Comparison of ENCODE assay signal across 16 cellular contexts in the genomic region with DNA sequence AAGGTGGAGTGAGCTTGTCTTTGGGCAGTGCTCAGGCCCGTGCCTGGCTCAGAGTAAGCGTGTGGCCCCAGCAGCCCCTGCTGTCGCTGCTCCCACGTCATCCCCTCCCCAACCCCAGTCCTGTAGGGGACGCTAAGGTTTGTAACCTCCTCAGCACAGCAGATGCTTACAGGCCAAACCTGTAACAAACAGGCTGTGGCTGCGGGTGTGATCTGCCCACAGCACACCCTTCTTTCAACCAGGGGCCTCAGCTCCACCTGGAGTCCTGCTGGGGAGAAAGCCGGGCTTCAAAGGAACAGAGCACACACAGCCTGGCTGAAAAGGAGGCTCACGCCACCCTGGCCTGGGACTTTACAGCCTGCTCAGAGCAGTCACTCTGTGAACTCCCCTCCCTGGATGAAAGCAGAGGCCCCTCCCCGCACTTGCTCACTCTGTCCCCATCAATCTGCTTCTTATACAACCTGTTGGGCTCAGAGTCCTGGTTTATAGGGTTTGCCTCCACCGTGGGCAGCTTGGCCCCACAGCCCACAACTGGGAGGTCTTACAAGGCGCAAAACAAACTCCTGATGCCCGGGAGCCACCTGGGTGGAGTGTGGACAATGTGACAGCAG. TPM values are rescaled to one million over a fixed set of nuclear protein-coding genes. Genes with fewer than 3 reads are reported as not detected.
DNase-seq lines count a peak whose midpoint lies in the region; ATAC-seq, FAIRE-seq and TF ChIP-seq lines count a peak whose summit lies in the region.
"Had no signal": no experiment of that assay in that cellular context is flagged by ENCODE, and none has a peak within 500 bp of the region (broad histone marks: within the 10 kb centered on the region; RNA-seq: fewer than 3 reads in every experiment).

No MANE protein-coding gene starts in this region.

- H3K23me2 ChIP-seq in H1 (ENCODE audit: low read depth, low read length) = no peaks in the 10 kb centered on the region

- H3K4me1 Mint-ChIP-seq in nephron = peaks cover 56% of the 10 kb centered on the region

- no peak overlapping the region for H2BK20ac ChIP-seq in H1 (ENCODE audit: low read length)

- no peak overlapping the region; the same call in 1 of the 2 replicates for H4K8ac ChIP-seq in H1 (ENCODE audit: extremely low read depth, insufficient read depth, low read length)

- intact Hi-C loops in HepG2 (cut with micrococcal nuclease; ENCODE audit: unreplicated experiment) (no loop called here), right lobe of liver (cut with DNase I) (no loop called here)

- H3K9ac ChIP-seq in HepG2 (ENCODE audit: insufficient read depth, low read depth, low read length) = no peak overlapping the region; the same call in 1 of the 2 replicates
- H3K9ac ChIP-seq in H1 (replicated peaks in 1 of 4; ENCODE audit: extremely low read depth in 1 of 4, low read depth in 3 of 4, low read length in 3 of 4) = no peak overlapping the region

- POLR2A ChIA-PET in HepG2 (lab: Yijun Ruan, JAX) (no interaction called here), H1 (lab: Charles Lee; ENCODE audit: partially characterized antibody) (no interaction called here), RWPE1 (lab: Yijun Ruan, JAX; ENCODE audit: low non-redundant PET) (no interaction called here)

- H4K5ac ChIP-seq in H1 (ENCODE audit: insufficient read length, low read depth, low read length) = no peak overlapping the region

- peak overlapping the region; percentile 61 for H3K4me2 ChIP-seq in HepG2 (ENCODE audit: low read depth, low read length)
- no peak overlapping the region for H3K4me2 ChIP-seq in H1 (ENCODE audit: insufficient read depth in 1 of 2, low read depth in 2 of 2, low read length in 2 of 2)
- H3K4me2 ChIP-seq: smooth muscle cell had no signal

- H3K79me1 ChIP-seq in H1 (ENCODE audit: low read depth, low read length) = no peaks in the 10 kb centered on the region; the same call in 1 of the 2 replicates

- H3K36me3 Mint-ChIP-seq in nephron (ENCODE audit: low read depth) = peaks cover 4% of the 10 kb centered on the region
- H3K36me3 Mint-ChIP-seq: T-cell had no signal

- no peak for FAIRE-seq in HepG2 (lab: Jason Lieb, UNC)
- no peak for FAIRE-seq in H1 (lab: Jason Lieb, UNC)
- FAIRE-seq: G401.6 had no signal

- H2AFZ ChIP-seq in HepG2 (ENCODE audit: low read length) = no peak overlapping the region
- no peak overlapping the region; the same call in 1 of the 2 replicates for H2AFZ ChIP-seq in H1 (ENCODE audit: low read length)

- H3K27ac Mint-ChIP-seq in nephron = peak overlapping the region in 2 of 3 experiments; percentile 86 to 87
- H3K27ac Mint-ChIP-seq: activated CD4-positive, alpha-beta T cell treated with anti-CD3 and anti-CD28 coated beads, Interleukin-2, amount 10 ng/mL, durations not matched to agents 24 days and 14 days; T-cell had no signal

- no peak overlapping the region for H2BK12ac ChIP-seq in H1 (ENCODE audit: low read depth, low read length)

- no peak overlapping the region for H4K91ac ChIP-seq in H1 (replicated peaks; ENCODE audit: insufficient read length, low read length)

- 62% methylated on average over 6 of the region's 12 CpGs for WGBS in HepG2 (ENCODE audit: low lambda C conversion rate)
- WGBS in right lobe of liver (ENCODE audit: insufficient coverage, low coverage, low lambda C conversion rate, missing lambda C conversion rate) = no CpG with 5 or more reads among the region's 12 CpGs
- 75% methylated on average over 11 of the region's 12 CpGs; no CpG with 5 or more reads in 1 of the 2 experiments for WGBS in H1 (ENCODE audit: extremely low coverage in 1 of 2, insufficient coverage in 1 of 2, insufficient read length in 1 of 2, insufficient replicate concordance in 2 of 2, low coverage in 1 of 2, low lambda C conversion rate in 2 of 2, missing lambda C conversion rate in 1 of 2), 2 experiments

- peak overlapping the region; percentile 21; the same call in 1 of the 2 replicates for H2BK5ac ChIP-seq in H1 (ENCODE audit: low read depth, low read length)

- peak overlapping the region; percentile 48; the same call in 1 of the 2 replicates for H3K18ac ChIP-seq in H1 (ENCODE audit: extremely low read depth, low read length)

- TF ChIP-seq CTCF in HepG2 (CRISPR knock-in tag; IDR thresholded peaks at IDR 0.05) = no peak
- TF ChIP-seq CTCF in right lobe of liver (IDR thresholded peaks at IDR 0.05) = no peak
- peak in 1 of 3 experiments; percentile 9; a peak in 1 of 4 replicates for TF ChIP-seq CTCF in H1 (IDR thresholded peaks at IDR 0.05; ENCODE audit: control extremely low read depth in 1 of 3, insufficient read depth in 1 of 3, low read depth in 1 of 3, low read length in 3 of 3)
- TF ChIP-seq CTCF in nephron (IDR thresholded peaks at IDR 0.05; ENCODE audit: unreplicated experiment in 3 of 3) = no peak
- no peak for TF ChIP-seq CTCF in RWPE1 (conservative IDR thresholded peaks at IDR 0.05; ENCODE audit: low read depth)

- no peak for TF ChIP-seq RAD21 in HepG2 (CRISPR knock-in tag; IDR thresholded peaks at IDR 0.05)
- TF ChIP-seq RAD21 in H1 (IDR thresholded peaks at IDR 0.05 in 1 of 2, conservative IDR thresholded peaks at IDR 0.05 in 1 of 2; ENCODE audit: low read depth in 2 of 2, low read length in 2 of 2) = 0 out of 4 replicates have a peak, but pooled peaks of 1 of the 2 experiments have one; percentile 3

- H3K4ac ChIP-seq in H1 (replicated peaks; ENCODE audit: insufficient read length, low read depth, low read length) = no peak overlapping the region

- DNase-seq in HepG2 (ENCODE audit: low spot score) (no peak), right lobe of liver (no peak), H1 (ENCODE audit: low read depth in 1 of 2, low spot score in 2 of 2) (no peak), activated gamma-delta T cell (lab: John Stamatoyannopoulos, UW) (no peak), RWPE1 (ENCODE audit: low spot score) (no peak)
- DNase-seq in stimulated activated CD4-positive, alpha-beta T cell treated with anti-CD3 and anti-CD28 coated beads, Interleukin-15, amount 100 ng/mL, for 24 hours = no peak
- DNase-seq: activated CD4-positive, alpha-beta T cell treated with anti-CD3 and anti-CD28 coated beads, Interleukin-2, amount 10 ng/mL, durations not matched to agents 24 days and 14 days; activated effector memory CD4-positive, alpha-beta T cell treated with anti-CD3 and anti-CD28 coated beads, Interleukin-2, amount 50 U/mL, for 16 hours; AML-193; central memory CD4-positive, alpha-beta T cell; T-cell had no signal

- CTCF ChIA-PET in HepG2 (lab: Yijun Ruan, JAX; ENCODE audit: low intra/inter-chr PET ratio, low total read pairs) = no interaction called here
- CTCF ChIA-PET in H1 (lab: Charles Lee; ENCODE audit: partially characterized antibody) = interaction anchor here (0.8 to 9.2 kb wide), 5 partner anchors 9 to 72 kb away, joined by 3 to 109 read pairs (median 9); no protein-coding TSS in a partner anchor
- CTCF ChIA-PET in RWPE1 (lab: Yijun Ruan, JAX) = interaction anchor here (0.6 kb wide), 1 partner anchor 116 kb away, joined by 3 read pairs; no protein-coding TSS in a partner anchor

- peak overlapping the region in 1 of 3 experiments; percentile 46; a peak in 1 of 6 replicates for H3K4me3 ChIP-seq in HepG2 (replicated peaks in 1 of 3; ENCODE audit: insufficient read depth in 1 of 3, low read depth in 2 of 3, low read length in 3 of 3)
- H3K4me3 ChIP-seq in right lobe of liver = no peak overlapping the region
- no peak overlapping the region for H3K4me3 ChIP-seq in H1 (ENCODE audit: extremely low read depth in 1 of 4, insufficient read depth in 2 of 4, low read depth in 3 of 4, low read length in 4 of 4)
- H3K4me3 ChIP-seq: smooth muscle cell had no signal

- H4K20me1 ChIP-seq in HepG2 (ENCODE audit: insufficient read depth, low read length) = no peaks in the 10 kb centered on the region; the same call in 1 of the 2 replicates
- H4K20me1 ChIP-seq in H1 (replicated peaks in 1 of 2; ENCODE audit: control insufficient read depth in 1 of 2, insufficient read depth in 2 of 2, low read length in 2 of 2) = peaks cover 0 to 2% of the 10 kb centered on the region in 2 experiments

- H3K36me3 ChIP-seq in HepG2 (replicated peaks in 1 of 2; ENCODE audit: control insufficient read depth in 1 of 2, insufficient read depth in 2 of 2, low read length in 2 of 2) (no peaks in the 10 kb centered on the region), right lobe of liver (no peaks in the 10 kb centered on the region), H1 (ENCODE audit: control insufficient read depth in 2 of 4, insufficient read depth in 4 of 4, low read length in 3 of 4) (no peaks in the 10 kb centered on the region)

- H2BK120ac ChIP-seq in H1 (replicated peaks; ENCODE audit: low read depth, low read length) = no peak overlapping the region

- no peak overlapping the region for H3K56ac ChIP-seq in H1 (replicated peaks; ENCODE audit: insufficient read length, low read depth, low read length)

- H3K27me3 ChIP-seq in HepG2 (ENCODE audit: control insufficient read depth in 1 of 2, insufficient read depth in 2 of 2, low read length in 2 of 2) = peaks cover 13 to 82% of the 10 kb centered on the region in 2 experiments
- H3K27me3 ChIP-seq in right lobe of liver = no peaks in the 10 kb centered on the region
- no peaks in the 10 kb centered on the region for H3K27me3 ChIP-seq in H1 (replicated peaks in 1 of 4; ENCODE audit: control insufficient read depth in 3 of 4, extremely low read depth in 1 of 4, insufficient read depth in 3 of 4, low read length in 3 of 4)

- no TSS peak for BruUV-seq in HepG2 (replicated peaks; lab: Mats Ljungman, UMichigan)

- ATAC-seq in HepG2 (peak; percentile 8; the same call in 2 of the 3 replicates), right lobe of liver (no peak), HG03571 (IDR thresholded peaks at IDR 0.05; ENCODE audit: unreplicated experiment) (no peak)

- no peak overlapping the region for H2AK5ac ChIP-seq in H1 (ENCODE audit: low read depth, low read length)

- H2BK15ac ChIP-seq in H1 (ENCODE audit: low read length) = no peak overlapping the region

- H3K27me3 Mint-ChIP-seq in nephron (ENCODE audit: low read depth) = peaks cover 34% of the 10 kb centered on the region
- H3K27me3 Mint-ChIP-seq: activated CD4-positive, alpha-beta T cell treated with anti-CD3 and anti-CD28 coated beads, Interleukin-2, amount 10 ng/mL, durations not matched to agents 24 days and 14 days had no signal

- no peaks in the 10 kb centered on the region for H3K9me3 ChIP-seq in HepG2 (ENCODE audit: low read length)
- no peaks in the 10 kb centered on the region for H3K9me3 ChIP-seq in right lobe of liver
- H3K9me3 ChIP-seq in H1 (ENCODE audit: insufficient read depth in 2 of 2, low read depth in 1 of 2, low read length in 1 of 2) = no peaks in the 10 kb centered on the region

- TF ChIP-seq POLR2A in HepG2 (IDR thresholded peaks at IDR 0.05; ENCODE audit: insufficient read depth in 1 of 2, low read depth in 2 of 2, low read length in 2 of 2) = no peak
- no peak for TF ChIP-seq POLR2A in right lobe of liver (IDR thresholded peaks at IDR 0.05)
- TF ChIP-seq POLR2A in H1 (IDR thresholded peaks at IDR 0.05; ENCODE audit: control extremely low read depth in 1 of 2, low read depth in 2 of 2, low read length in 2 of 2) = no peak

- in situ Hi-C loops in HepG2 (cut with HindIII; ENCODE audit: extremely low pct_ligation_motif_present, low pct_unique_long_range_greater_than_20kb) = no loop called here

- H3K27ac ChIP-seq in HepG2 (ENCODE audit: extremely low read length, insufficient read depth, low read length) (no peak overlapping the region), right lobe of liver (no peak overlapping the region), H1 (ENCODE audit: low read depth, low read length) (no peak overlapping the region), RWPE1 (no peak overlapping the region)

- no peak overlapping the region for H3K23ac ChIP-seq in H1 (ENCODE audit: insufficient read length)

- H3K14ac ChIP-seq in H1 (ENCODE audit: insufficient read length) = no peak overlapping the region

- H3K4me3 Mint-ChIP-seq in nephron = no peak overlapping the region
- H3K4me3 Mint-ChIP-seq: activated CD4-positive, alpha-beta T cell treated with anti-CD3 and anti-CD28 coated beads, Interleukin-2, amount 10 ng/mL, durations not matched to agents 24 days and 14 days; T-cell had no signal

- H3K4me1 ChIP-seq in HepG2 (ENCODE audit: insufficient read depth, low read length) (peaks cover 24% of the 10 kb centered on the region), right lobe of liver (no peaks in the 10 kb centered on the region), H1 (replicated peaks in 1 of 4; ENCODE audit: control insufficient read depth in 3 of 4, insufficient read depth in 4 of 4, low read length in 3 of 4) (peaks cover 0 to 9% (median 3%) of the 10 kb centered on the region in 4 experiments; a peak in 5 of 7 replicates)

- TF ChIP-seq EP300 in HepG2 (IDR thresholded peaks at IDR 0.05; ENCODE audit: low read depth in 2 of 2, low read length in 2 of 2) = no peak
- no peak for TF ChIP-seq EP300 in HepG2 (CRISPR knock-in tag; IDR thresholded peaks at IDR 0.05; ENCODE audit: borderline replicate concordance)
- no peak for TF ChIP-seq EP300 in H1 (IDR thresholded peaks at IDR 0.05; ENCODE audit: borderline replicate concordance in 1 of 2, low read depth in 2 of 2, low read length in 2 of 2)

- H3K9me3 Mint-ChIP-seq in nephron = no peaks in the 10 kb centered on the region
- H3K9me3 Mint-ChIP-seq: activated CD4-positive, alpha-beta T cell treated with anti-CD3 and anti-CD28 coated beads, Interleukin-2, amount 10 ng/mL, durations not matched to agents 24 days and 14 days; T-cell had no signal

- H3K79me2 ChIP-seq in HepG2 (ENCODE audit: insufficient read depth, low read length) (no peaks in the 10 kb centered on the region), H1 (ENCODE audit: control insufficient read depth in 1 of 2, insufficient read depth in 2 of 2, low read length in 2 of 2) (no peaks in the 10 kb centered on the region)

RNA-seq across cellular contexts. Expression of gene SCUBE1, which starts 54.3 kb away (rescaled TPM):
- total RNA-seq in HepG2 (2016; rRNA removed; fragmentation: Illumina TruSeq; extraction: Trizol) = under 0.01 TPM in 1 of 2 replicates, not detected in the other
- total RNA-seq in HepG2 (2016; cell fraction: cytosol; rRNA removed; fragmentation: Illumina TruSeq; extraction: Trizol; ENCODE audit: low read depth) = not detected in 2 replicates
- total RNA-seq in HepG2 (2016; cell fraction: insoluble cytoplasmic fraction; rRNA removed; fragmentation: Illumina TruSeq; extraction: Trizol) = under 0.01 and 0.06 TPM in 2 replicates
- 0.06 TPM in 1 of 2 replicates, not detected in the other for total RNA-seq in HepG2 (2016; cell fraction: membrane; rRNA removed; fragmentation: Illumina TruSeq; extraction: Trizol)
- total RNA-seq in HepG2 (2016; cell fraction: nucleus; rRNA removed; fragmentation: Illumina TruSeq; extraction: Trizol) = not detected in 2 replicates
- polyA plus RNA-seq in HepG2 (2011; rRNA removed) = 0.04 and 0.05 TPM in 2 replicates
- 0.05 TPM in 1 of 2 replicates, not detected in the other for polyA plus RNA-seq in HepG2 (2011; cell fraction: cytosol; rRNA removed)
- polyA plus RNA-seq in HepG2 (2011; cell fraction: nucleus; rRNA removed) = 0.02 and 0.09 TPM in 2 replicates
- not detected in 2 replicates for polyA plus RNA-seq in HepG2 (2012)
- not detected in 2 replicates for polyA plus RNA-seq in HepG2 (2016; cell fraction: cytosol; fragmentation: Illumina TruSeq; extraction: Trizol; ENCODE audit: low read depth)
- not detected in 2 replicates for polyA plus RNA-seq in HepG2 (2016; cell fraction: insoluble cytoplasmic fraction; fragmentation: Illumina TruSeq; extraction: Trizol; ENCODE audit: low read depth)
- not detected in 2 replicates for polyA plus RNA-seq in HepG2 (2016; cell fraction: membrane; fragmentation: Illumina TruSeq; extraction: Trizol; ENCODE audit: low read depth)
- not detected in 2 replicates for polyA plus RNA-seq in HepG2 (2016; cell fraction: nucleus; fragmentation: Illumina TruSeq; extraction: Trizol; ENCODE audit: insufficient read depth, low read depth)
- polyA minus RNA-seq in HepG2 (2011; rRNA and poly(A)+ RNA removed; ENCODE audit: low replicate concordance) = not detected in 2 replicates
- not detected in 2 replicates for polyA minus RNA-seq in HepG2 (2011; cell fraction: cytosol; rRNA and poly(A)+ RNA removed)
- polyA minus RNA-seq in HepG2 (2011; cell fraction: nucleus; rRNA and poly(A)+ RNA removed) = not detected in 2 replicates
- total RNA-seq in right lobe of liver = 10 to 100 TPM in 1 of 6 experiments, 1 to 10 TPM in 4, under 1 TPM in 1; 0.73 to 11.7 (median 2.7) TPM
- total RNA-seq in H1 (2021; fragmentation: NEBNext Ultra II Directional; extraction: Animal tissue kit (Norgen Biotek cat#: 25700)) = 4.9 and 5.5 TPM in 2 replicates
- 2.3 and 5.4 TPM in 2 replicates for polyA plus RNA-seq in H1 (2011; rRNA removed)
- 3.1 TPM for polyA plus RNA-seq in H1 (2011; cell fraction: cytosol; rRNA removed)
- polyA plus RNA-seq in H1 (2011; cell fraction: nucleus; rRNA removed) = 14.2 TPM
- polyA plus RNA-seq in H1 (2012, experiment 1 of 2) = 1.1 to 3.9 TPM (median 2.9 TPM) in 4 replicates
- polyA plus RNA-seq in H1 (2012, experiment 2 of 2) = 1.3 TPM
- 11.7 TPM for polyA plus RNA-seq in H1 (2013, experiment 1 of 2)
- polyA plus RNA-seq in H1 (2013, experiment 2 of 2) = 11.5 TPM
- 7.9 and 16.9 TPM in 2 replicates for polyA minus RNA-seq in H1 (2011; rRNA and poly(A)+ RNA removed)
- 2.4 TPM for polyA minus RNA-seq in H1 (2011; cell fraction: cytosol; rRNA and poly(A)+ RNA removed)
- polyA minus RNA-seq in H1 (2011; cell fraction: nucleus; rRNA and poly(A)+ RNA removed) = 12.5 TPM
- total RNA-seq: activated CD4-positive, alpha-beta T cell treated with anti-CD3 and anti-CD28 coated beads, Interleukin-2, amount 10 ng/mL, durations not matched to agents 24 days and 14 days; epithelial cell of proximal tubule had no signal

Comparison
In these comparisons a context has a peak if more than half of its experiments do, and no peak if none do; other contexts are left out.
1. Of the 41 proteins assayed by ChIP-seq in both HepG2 and H1: peak only in HepG2: none; only in H1: GABPA; in both: none; in neither: 38; mixed calls (peak in some experiments, not most) for 2.